18 cellular contexts compared by ENCODE assay signal in the genomic region with DNA sequence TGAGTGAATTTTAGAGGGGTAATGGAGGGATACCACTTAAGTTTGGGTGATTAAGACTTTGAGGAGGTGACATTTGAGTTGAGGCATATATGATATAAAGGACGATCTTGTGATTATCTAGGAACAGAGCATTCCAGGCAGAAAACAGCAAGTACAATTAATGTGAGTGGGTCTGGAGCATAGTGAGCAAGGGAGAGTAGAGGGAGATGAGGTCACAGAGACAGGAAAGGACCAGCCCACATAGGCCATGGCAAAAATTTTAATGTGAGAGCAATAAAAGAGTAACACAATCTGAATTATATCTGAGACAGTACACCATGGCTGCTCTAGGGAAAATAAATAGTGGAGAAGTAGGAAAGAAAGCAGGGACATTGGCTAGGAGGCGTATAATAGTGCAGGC. TPM values are rescaled to one million over a fixed set of nuclear protein-coding genes. Genes with fewer than 3 reads are reported as not detected.
DNase-seq lines count a peak whose midpoint lies in the region; ATAC-seq and TF ChIP-seq lines count a peak whose summit lies in the region.
"Had no signal": no experiment of that assay in that cellular context is flagged by ENCODE, and none has a peak within 500 bp of the region (broad histone marks: within the 10 kb centered on the region; RNA-seq: fewer than 3 reads in every experiment).

No MANE protein-coding gene starts in this region.

- H3K9me3 Mint-ChIP-seq in MCF 10A (ENCODE audit: unreplicated experiment) (no peaks in the 10 kb centered on the region), HFFc6 (no peaks in the 10 kb centered on the region), memory B cell (no peaks in the 10 kb centered on the region)
- no peaks in the 10 kb centered on the region for H3K9me3 Mint-ChIP-seq in activated CD8-positive, alpha-beta memory T cell treated with anti-CD3 and anti-CD28 coated beads, Interleukin-2, amount 10 ng/mL, durations not matched to agents 7 days and 5 days (ENCODE audit: low read depth)
- H3K9me3 Mint-ChIP-seq: CD14-positive monocyte; CD8-positive, alpha-beta T cell had no signal

- ATAC-seq in memory B cell (ENCODE audit: low read depth) = no peak
- ATAC-seq in HG02610 (IDR thresholded peaks at IDR 0.05; ENCODE audit: unreplicated experiment) = no peak
- no peak for ATAC-seq in activated CD8-positive, alpha-beta memory T cell treated with anti-CD3 and anti-CD28 coated beads, Interleukin-2, amount 10 ng/mL, durations not matched to agents 7 days and 5 days
- ATAC-seq: CD8-positive, alpha-beta T cell; K562 had no signal

- DNase-seq in MCF 10A (ENCODE audit: unreplicated experiment) (no peak), breast epithelium (ENCODE audit: low spot score in 2 of 2) (no peak), HFFc6 (no peak), memory B cell (ENCODE audit: low spot score in 2 of 2) (no peak), GOT3 (lab: John Stamatoyannopoulos, UW) (no peak)
- DNase-seq in activated CD8-positive, alpha-beta memory T cell treated with anti-CD3 and anti-CD28 coated beads, Interleukin-2, amount 10 ng/mL, durations not matched to agents 7 days and 5 days = no peak
- DNase-seq: 8988T; Calu3; CD8-positive, alpha-beta T cell; DMS79 treated with DMSO at 0.1 percent for 48 hours; GF-D8; HCEC 1CT; IMR-90 had no signal

- CTCF ChIA-PET in MCF 10A (lab: Yijun Ruan, JAX) = interaction anchor here (0.7 kb wide), 1 partner anchor 638 kb away, joined by 6 read pairs; no protein-coding TSS in a partner anchor
- CTCF ChIA-PET in activated CD8-positive, alpha-beta memory T cell treated with anti-CD3 and anti-CD28 coated beads, Interleukin-2, amount 10 ng/mL, durations not matched to agents 7 days and 5 days (lab: Charles Lee) = no interaction called here

- no peak for TF ChIP-seq POLR2A in breast epithelium (IDR thresholded peaks at IDR 0.05)

- intact Hi-C loops in MCF 10A (cut with micrococcal nuclease) = no loop called here
- intact Hi-C loops in breast epithelium (cut with DNase I; ENCODE audit: low total_unique reads) = no loop called here

- H3K4me1 ChIP-seq in breast epithelium = no peaks in the 10 kb centered on the region

- H3K36me3 ChIP-seq in breast epithelium = no peaks in the 10 kb centered on the region
- H3K36me3 ChIP-seq: BLaER1 had no signal

- TF ChIP-seq CTCF in MCF 10A (IDR thresholded peaks at IDR 0.05; ENCODE audit: unreplicated experiment) (no peak), breast epithelium (IDR thresholded peaks at IDR 0.05) (no peak), HFFc6 (IDR thresholded peaks at IDR 0.05) (no peak)

- no peak overlapping the region for H3K4me3 ChIP-seq in breast epithelium
- H3K4me3 ChIP-seq: BLaER1, K562 had no signal

- POLR2A ChIA-PET in MCF 10A (lab: Yijun Ruan, JAX) = no interaction called here

- H3K36me3 Mint-ChIP-seq in MCF 10A (ENCODE audit: insufficient read depth, unreplicated experiment) (peaks cover 82% of the 10 kb centered on the region), HFFc6 (ENCODE audit: low read depth) (peaks cover 35% of the 10 kb centered on the region), memory B cell (peaks cover 8% of the 10 kb centered on the region)
- no peaks in the 10 kb centered on the region for H3K36me3 Mint-ChIP-seq in activated CD8-positive, alpha-beta memory T cell treated with anti-CD3 and anti-CD28 coated beads, Interleukin-2, amount 10 ng/mL, durations not matched to agents 7 days and 5 days

- H3K4me1 Mint-ChIP-seq in MCF 10A (ENCODE audit: insufficient read depth, unreplicated experiment) = no peaks in the 10 kb centered on the region
- peaks cover 6% of the 10 kb centered on the region for H3K4me1 Mint-ChIP-seq in HFFc6 (ENCODE audit: low read depth)
- peaks cover 12% of the 10 kb centered on the region for H3K4me1 Mint-ChIP-seq in memory B cell
- H3K4me1 Mint-ChIP-seq in activated CD8-positive, alpha-beta memory T cell treated with anti-CD3 and anti-CD28 coated beads, Interleukin-2, amount 10 ng/mL, durations not matched to agents 7 days and 5 days = peaks cover 21% of the 10 kb centered on the region

- no peaks in the 10 kb centered on the region for H3K9me3 ChIP-seq in breast epithelium
- H3K9me3 ChIP-seq: BLaER1 had no signal

- no peak overlapping the region for H3K4me3 Mint-ChIP-seq in MCF 10A (ENCODE audit: unreplicated experiment)
- H3K4me3 Mint-ChIP-seq in HFFc6 = no peak overlapping the region
- H3K4me3 Mint-ChIP-seq in memory B cell = no peak overlapping the region
- H3K4me3 Mint-ChIP-seq in activated CD8-positive, alpha-beta memory T cell treated with anti-CD3 and anti-CD28 coated beads, Interleukin-2, amount 10 ng/mL, durations not matched to agents 7 days and 5 days = no peak overlapping the region
- H3K4me3 Mint-ChIP-seq: CD14-positive monocyte; CD8-positive, alpha-beta T cell had no signal

- H3K27me3 Mint-ChIP-seq in MCF 10A (ENCODE audit: insufficient read depth, unreplicated experiment) = no peaks in the 10 kb centered on the region
- peaks cover 2% of the 10 kb centered on the region; the same call in 1 of the 2 replicates for H3K27me3 Mint-ChIP-seq in HFFc6 (ENCODE audit: insufficient read depth)
- no peaks in the 10 kb centered on the region for H3K27me3 Mint-ChIP-seq in memory B cell
- no peaks in the 10 kb centered on the region for H3K27me3 Mint-ChIP-seq in activated CD8-positive, alpha-beta memory T cell treated with anti-CD3 and anti-CD28 coated beads, Interleukin-2, amount 10 ng/mL, durations not matched to agents 7 days and 5 days

- H3K27me3 ChIP-seq in breast epithelium = no peaks in the 10 kb centered on the region
- H3K27me3 ChIP-seq: BLaER1 had no signal

- BruUV-seq in MCF 10A (replicated peaks; lab: Mats Ljungman, UMichigan) = no TSS peak

- H3K27ac ChIP-seq in breast epithelium = no peak overlapping the region
- H3K27ac ChIP-seq: BLaER1, HL-60 had no signal

- peak overlapping the region; percentile 10 for H3K27ac Mint-ChIP-seq in MCF 10A (ENCODE audit: low read depth, unreplicated experiment)
- H3K27ac Mint-ChIP-seq in HFFc6 = 0 out of 2 replicates have a peak overlapping the region, but pooled peaks have one; percentile 1
- H3K27ac Mint-ChIP-seq in memory B cell = peak overlapping the region; percentile 16
- no peak overlapping the region for H3K27ac Mint-ChIP-seq in activated CD8-positive, alpha-beta memory T cell treated with anti-CD3 and anti-CD28 coated beads, Interleukin-2, amount 10 ng/mL, durations not matched to agents 7 days and 5 days
- H3K27ac Mint-ChIP-seq: CD14-positive monocyte; CD8-positive, alpha-beta T cell had no signal

RNA-seq across cellular contexts. Expression of a gene that starts 14.5 kb away (rescaled TPM):
- total RNA-seq in MCF 10A (2022) (443 and 568 TPM in 2 replicates), breast epithelium (100 to 1,000 TPM; 691 to 851 (median 698) TPM)
- total RNA-seq in HFFc6 (2021; fragmentation: NEBNext Ultra II Directional; extraction: Animal tissue kit (Norgen Biotek cat#: 25700)) = 1,000 to 10,000 TPM; 1,520 to 2,256 (median 2,072) TPM
- 1,000 to 10,000 TPM; 1,728 to 2,522 TPM for total RNA-seq in activated CD8-positive, alpha-beta memory T cell treated with anti-CD3 and anti-CD28 coated beads, Interleukin-2, amount 10 ng/mL, durations not matched to agents 7 days and 5 days
